In the genomic region with DNA sequence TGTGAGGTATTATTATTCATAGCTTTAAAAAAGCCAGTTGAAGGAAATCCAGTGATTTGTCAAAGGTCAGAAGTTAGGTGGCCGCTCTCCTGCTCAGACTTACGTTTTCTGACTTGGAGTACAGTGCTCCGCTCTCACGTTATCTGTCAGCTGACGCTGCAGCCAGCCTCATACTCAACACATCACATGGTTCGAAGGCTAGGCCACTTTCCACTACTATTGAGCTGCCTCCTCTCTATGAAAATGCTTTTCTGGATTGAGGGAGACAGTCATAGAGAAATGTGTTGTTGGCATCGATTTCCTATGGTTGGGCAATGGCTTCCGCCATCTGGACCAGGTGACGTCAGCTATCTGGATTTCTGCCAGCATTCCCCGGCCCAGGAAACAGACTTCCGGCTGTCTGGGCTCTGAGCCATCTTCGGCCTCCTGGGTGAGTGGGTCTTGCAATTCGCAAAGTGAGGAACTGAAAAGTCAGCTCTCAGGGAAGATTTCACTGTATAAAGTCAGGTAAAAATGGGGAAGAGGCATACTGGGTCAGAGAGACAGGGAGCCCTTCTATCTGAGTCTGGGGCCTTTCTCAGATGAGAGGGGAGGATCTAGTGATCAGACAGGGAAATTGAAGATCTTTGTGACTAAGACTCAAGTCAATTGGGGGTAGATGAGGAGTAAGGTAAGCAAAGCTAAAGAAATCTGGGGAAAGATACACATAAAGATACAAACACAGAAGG, we compare ENCODE assay signal across 8 cellular contexts. TPM values are rescaled to one million over a fixed set of nuclear protein-coding genes. Genes with fewer than 3 reads are reported as not detected.
DNase-seq lines count a peak whose midpoint lies in the region; ATAC-seq and TF ChIP-seq lines count a peak whose summit lies in the region.

No MANE protein-coding gene starts in this region.

- H4K20me1 ChIP-seq in BLaER1 = no peaks in the 10 kb centered on the region

- H3K4me3 Mint-ChIP-seq in activated naive CD8-positive, alpha-beta T cell = peak overlapping the region; percentile 40

- TF ChIP-seq CTCF in ovary (IDR thresholded peaks at IDR 0.05) = no peak

- no peaks in the 10 kb centered on the region for H3K27me3 Mint-ChIP-seq in activated naive CD8-positive, alpha-beta T cell

- H3K27ac Mint-ChIP-seq in activated naive CD8-positive, alpha-beta T cell = peak overlapping the region; percentile 87

- peak overlapping the region; percentile 75 for H3K4me2 ChIP-seq in BLaER1

- H3K36me3 ChIP-seq in BLaER1 = no peaks in the 10 kb centered on the region
- no peaks in the 10 kb centered on the region for H3K36me3 ChIP-seq in ovary

- H3K4me3 ChIP-seq in BLaER1 (no peak overlapping the region), ovary (no peak overlapping the region)

- peak overlapping the region; percentile 52; the same call in 1 of the 2 replicates for H3K9ac ChIP-seq in BLaER1

- 1 to 5% (median 4%) methylated on average over 13 of the region's 13 CpGs for WGBS in ovary, 3 donors

- peak; percentile 96 for TF ChIP-seq EP300 in ovary (IDR thresholded peaks at IDR 0.05)

- H3K36me3 Mint-ChIP-seq in activated naive CD8-positive, alpha-beta T cell = no peaks in the 10 kb centered on the region

- H3K4me1 Mint-ChIP-seq in activated naive CD8-positive, alpha-beta T cell (ENCODE audit: low read depth) = peaks cover 59% of the 10 kb centered on the region

- TF ChIP-seq POLR2A in ovary (IDR thresholded peaks at IDR 0.05) = no peak

- no peak for ATAC-seq in HG02973 (IDR thresholded peaks at IDR 0.05; ENCODE audit: unreplicated experiment)

- DNase-seq in HK-2 (ENCODE audit: unreplicated experiment) (peak; percentile 98), NCI-H774 (lab: John Stamatoyannopoulos, UW) (peak; percentile 82), glomerular visceral epithelial cell (ENCODE audit: extremely low spot score) (peak; percentile 100), ovary (peak; percentile 99 to 100 (median 99))
- DNase-seq in stimulated activated naive CD4-positive, alpha-beta T cell treated with Interleukin-2 at 50 U/mL for 16 hours (lab: John Stamatoyannopoulos, UW) = no peak

- no peaks in the 10 kb centered on the region for H3K9me3 Mint-ChIP-seq in activated naive CD8-positive, alpha-beta T cell (ENCODE audit: low read depth)

- H3K9me3 ChIP-seq in BLaER1 = peaks cover 9% of the 10 kb centered on the region
- H3K9me3 ChIP-seq in ovary = no peaks in the 10 kb centered on the region

- intact Hi-C loops in ovary (cut with DNase I) = loop anchor here in 1 of 4 donors (5.0 kb wide), 1 partner anchor 40 kb away; a partner anchor contains a TSS

- H3K27ac ChIP-seq in BLaER1 = peak overlapping the region; percentile 86
- peak overlapping the region; percentile 31 to 96 for H3K27ac ChIP-seq in ovary

- H3K4me1 ChIP-seq in BLaER1 = peaks cover 61% of the 10 kb centered on the region
- H3K4me1 ChIP-seq in ovary (ENCODE audit: insufficient read depth) = peaks cover 20% of the 10 kb centered on the region

- H3K27me3 ChIP-seq in BLaER1 (no peaks in the 10 kb centered on the region), ovary (no peaks in the 10 kb centered on the region)

RNA-seq across cellular contexts. Expression of a gene that starts 37.5 kb away (rescaled TPM):
- total RNA-seq in ovary = 100 to 1,000 TPM in 1 of 7 donors, 10 to 100 TPM in 5, 1 to 10 TPM in 1; 9.7 to 221 (median 20.6) TPM
- polyA plus RNA-seq in ovary = 10 to 100 TPM; 16.1 to 30.6 TPM

RNA-seq across cellular contexts. Expression of a gene that starts 39.4 kb away (rescaled TPM):
- total RNA-seq in ovary = 100 to 1,000 TPM in 6 of 7 donors, 10 to 100 TPM in 1; 64.1 to 154 (median 116) TPM
- 100 to 1,000 TPM; 124 to 180 TPM for polyA plus RNA-seq in ovary
